Comparison of ENCODE assay signal across 17 cellular contexts in the genomic region with DNA sequence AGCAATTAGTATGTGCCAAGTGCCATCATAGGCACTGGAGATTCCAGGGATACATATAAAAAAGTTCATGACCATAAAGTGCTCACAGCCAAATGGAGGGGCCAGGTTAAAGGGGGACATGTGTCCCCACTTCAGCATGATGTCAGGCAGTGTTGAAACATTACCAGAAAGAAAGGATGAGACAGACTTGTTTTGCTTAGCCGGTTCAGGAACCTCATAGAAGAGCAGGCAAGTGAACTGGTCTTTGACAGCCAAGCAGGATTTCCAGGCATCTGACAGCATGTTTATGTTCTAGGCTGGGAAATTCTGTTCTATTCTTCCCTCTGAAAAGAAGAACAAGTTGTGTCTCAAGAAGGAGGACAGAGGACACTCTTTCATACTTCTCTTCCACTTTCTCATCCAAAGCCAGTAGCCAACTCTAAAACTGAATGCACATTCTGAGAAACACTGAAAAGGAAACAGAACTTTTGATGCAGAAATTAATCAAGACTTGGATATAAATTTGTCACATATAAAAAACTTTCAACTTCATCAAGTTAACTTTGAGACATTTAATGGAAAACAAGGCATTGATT. TPM values are rescaled to one million over a fixed set of nuclear protein-coding genes. Genes with fewer than 3 reads are reported as not detected.
DNase-seq lines count a peak whose midpoint lies in the region; ATAC-seq and TF ChIP-seq lines count a peak whose summit lies in the region.
"Had no signal": no experiment of that assay in that cellular context is flagged by ENCODE, and none has a peak within 500 bp of the region (broad histone marks: within the 10 kb centered on the region; RNA-seq: fewer than 3 reads in every experiment).

No MANE protein-coding gene starts in this region.

- H3K27me3 ChIP-seq in tibial nerve = no peaks in the 10 kb centered on the region
- H3K27me3 ChIP-seq: BLaER1, Peyer's patch had no signal

- H3K36me3 ChIP-seq in tibial nerve = no peaks in the 10 kb centered on the region
- H3K36me3 ChIP-seq: BLaER1, Peyer's patch had no signal

- H3K4me1 Mint-ChIP-seq in chondrocyte (ENCODE audit: low read depth) = peaks cover 12% of the 10 kb centered on the region
- H3K4me1 Mint-ChIP-seq: CD4-positive, alpha-beta memory T cell had no signal

- TF ChIP-seq POLR2A in tibial nerve (IDR thresholded peaks at IDR 0.05) = no peak

- TF ChIP-seq EP300 in tibial nerve (IDR thresholded peaks at IDR 0.05) = peak; percentile 32 to 43

- H3K9me3 Mint-ChIP-seq in chondrocyte (ENCODE audit: low read depth) = no peaks in the 10 kb centered on the region
- H3K9me3 Mint-ChIP-seq: CD4-positive, alpha-beta memory T cell had no signal

- WGBS in tibial nerve, 2 donors = 39 to 47% methylated on average over 1 of the region's 1 CpG

- H3K4me1 ChIP-seq in tibial nerve = peaks cover 0 to 3% (median 0%) of the 10 kb centered on the region in 4 donors
- H3K4me1 ChIP-seq: BLaER1, Peyer's patch had no signal

- no peak for TF ChIP-seq CTCF in chondrocyte (IDR thresholded peaks at IDR 0.05)
- no peak for TF ChIP-seq CTCF in fibroblast of villous mesenchyme (IDR thresholded peaks at IDR 0.05; ENCODE audit: insufficient read depth, low read depth, low read length)
- TF ChIP-seq CTCF in tibial nerve (IDR thresholded peaks at IDR 0.05) = no peak

- H3K4me3 ChIP-seq in fibroblast of villous mesenchyme (ENCODE audit: low read depth, low read length) (no peak overlapping the region), tibial nerve (no peak overlapping the region)
- H3K4me3 ChIP-seq: BLaER1, Peyer's patch had no signal

- H3K27ac Mint-ChIP-seq in chondrocyte (ENCODE audit: unreplicated experiment) = peak overlapping the region; percentile 19
- H3K27ac Mint-ChIP-seq: CD4-positive, alpha-beta memory T cell had no signal

- ATAC-seq in sciatic nerve = peak; percentile 38
- no peak for ATAC-seq in GM21515 (IDR thresholded peaks at IDR 0.05; ENCODE audit: unreplicated experiment)
- ATAC-seq in GM19455 (IDR thresholded peaks at IDR 0.05; ENCODE audit: unreplicated experiment) = no peak

- intact Hi-C loops in sciatic nerve (cut with DNase I) = no loop called here

- peak overlapping the region in 2 of 4 donors; percentile 23 to 27 for H3K27ac ChIP-seq in tibial nerve
- H3K27ac ChIP-seq: BLaER1 had no signal

- no peak overlapping the region for H3K4me3 Mint-ChIP-seq in chondrocyte (ENCODE audit: unreplicated experiment)
- H3K4me3 Mint-ChIP-seq: CD4-positive, alpha-beta memory T cell had no signal

- peaks cover 2% of the 10 kb centered on the region for H3K27me3 Mint-ChIP-seq in chondrocyte (ENCODE audit: low read depth)

- DNase-seq in chondrocyte (ENCODE audit: low spot score) (no peak), fibroblast of villous mesenchyme (ENCODE audit: low read depth) (peak; percentile 24), sciatic nerve (ENCODE audit: low spot score) (no peak), tibial nerve (ENCODE audit: low spot score in 2 of 2) (no peak), EL (no peak)
- DNase-seq: CD4-positive, alpha-beta memory T cell; DMS53; NCI-H1105; NCI-H2081; NCI-H2171 treated with DMSO at 0.1 percent for 48 hours; NCI-H446 treated with DMSO at 0.1 percent for 48 hours; Peyer's patch had no signal

- peaks cover 1% of the 10 kb centered on the region for H3K36me3 Mint-ChIP-seq in chondrocyte (ENCODE audit: low read depth)
- H3K36me3 Mint-ChIP-seq: CD4-positive, alpha-beta memory T cell had no signal

- H3K9me3 ChIP-seq in tibial nerve = no peaks in the 10 kb centered on the region
- H3K9me3 ChIP-seq: BLaER1, Peyer's patch had no signal

RNA-seq across cellular contexts. Expression of gene GLUL, which starts 39.7 kb away (rescaled TPM):
- total RNA-seq in chondrocyte (79.1 to 122 TPM (median 94.4 TPM) in 3 replicates), fibroblast of villous mesenchyme (321 and 350 TPM in 2 replicates), sciatic nerve (1,285 TPM), tibial nerve (over 10,000 TPM in 1 of 4 donors, 1,000 to 10,000 TPM in 3; 5,859 to 11,803 (median 7,908) TPM)

RNA-seq across cellular contexts. Expression of gene TEDDM1, which starts 48.6 kb away (rescaled TPM):
- total RNA-seq in chondrocyte = not detected in 3 replicates
- total RNA-seq in fibroblast of villous mesenchyme = not detected in 2 replicates
- total RNA-seq in sciatic nerve = not detected
- total RNA-seq in tibial nerve = not detected
- total RNA-seq: A673; CD4-positive, alpha-beta memory T cell; H4; Peyer's patch had no signal
